Comparison of ENCODE assay signal across 12 cellular contexts in the genomic region with DNA sequence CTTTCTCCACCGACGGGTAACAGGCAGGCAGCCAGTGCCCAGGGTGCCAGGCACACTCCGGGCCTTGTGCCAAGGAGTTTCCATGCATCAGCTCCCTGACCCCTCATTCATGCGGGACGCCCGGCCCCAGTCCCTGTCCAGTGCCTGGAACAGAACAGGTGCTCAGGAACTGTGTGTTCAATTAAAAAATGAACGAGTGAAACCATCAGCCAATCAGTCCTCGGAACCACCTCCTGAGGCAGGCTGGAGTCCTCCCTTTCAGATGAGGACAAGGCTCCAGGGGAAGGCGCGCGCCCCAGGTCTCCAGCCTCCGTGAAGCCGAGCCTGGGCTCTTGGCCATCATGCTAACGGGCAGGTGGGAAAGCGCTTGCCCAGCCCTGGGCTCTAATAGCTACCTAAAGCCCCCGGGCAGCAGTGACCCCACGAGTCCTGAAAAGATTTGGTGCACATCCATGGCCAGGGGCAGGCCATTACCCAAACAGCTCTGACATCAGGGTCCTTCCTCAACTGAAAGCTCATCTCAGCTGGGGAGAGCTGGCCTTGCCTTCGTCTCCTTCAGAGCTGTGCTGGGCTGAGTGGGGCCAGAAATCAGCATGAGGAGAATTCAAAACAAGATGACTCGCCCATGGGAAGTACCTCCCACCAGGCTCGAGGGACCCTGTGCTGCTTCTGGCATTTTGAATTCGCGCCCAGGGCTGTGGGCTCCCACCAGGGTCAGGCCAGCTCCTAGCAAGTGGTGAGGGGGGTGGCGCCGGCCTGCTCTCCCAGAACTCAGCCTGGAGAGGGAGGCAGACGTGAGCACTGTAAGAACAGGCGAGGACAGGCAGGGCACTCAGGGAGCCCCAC.
DNase-seq lines count a peak whose midpoint lies in the region; ATAC-seq and TF ChIP-seq lines count a peak whose summit lies in the region.
"Had no signal": no experiment of that assay in that cellular context is flagged by ENCODE, and none has a peak within 500 bp of the region (broad histone marks: within the 10 kb centered on the region; RNA-seq: fewer than 3 reads in every experiment).

No MANE protein-coding gene starts in this region.

- CTCF ChIA-PET in AG04450 (lab: Charles Lee) = no interaction called here
- CTCF ChIA-PET in IMR-90 (lab: Yijun Ruan, JAX) = no interaction called here

- TF ChIP-seq RAD21 in IMR-90 (IDR thresholded peaks at IDR 0.05; ENCODE audit: low read length) = no peak

- no peak overlapping the region for H3K9ac ChIP-seq in IMR-90 (ENCODE audit: low read depth, low read length)
- H3K9ac ChIP-seq in mesendoderm (ENCODE audit: low read length) = no peak overlapping the region
- H3K9ac ChIP-seq: parathyroid adenoma had no signal

- peak overlapping the region; percentile 72 for H2AFZ ChIP-seq in IMR-90 (replicated peaks; ENCODE audit: low read length, poor library complexity)
- H2AFZ ChIP-seq: parathyroid adenoma had no signal

- 0 out of 2 replicates have a peak overlapping the region, but pooled peaks have one; percentile 2 for H3K4ac ChIP-seq in IMR-90 (ENCODE audit: low read depth, low read length)
- no peak overlapping the region for H3K4ac ChIP-seq in mesendoderm (ENCODE audit: low read depth, low read length)

- H2BK120ac ChIP-seq in IMR-90 (ENCODE audit: low read depth, low read length) (no peak overlapping the region), mesendoderm (ENCODE audit: low read depth, low read length) (no peak overlapping the region)

- TF ChIP-seq CTCF in AG04450 (IDR thresholded peaks at IDR 0.05; ENCODE audit: low read depth, low read length) = no peak
- TF ChIP-seq CTCF in IMR-90 (conservative IDR thresholded peaks at IDR 0.05; ENCODE audit: low read depth, low read length) = no peak

- peaks cover 32% of the 10 kb centered on the region for H3K9me3 ChIP-seq in AG04450 (ENCODE audit: control insufficient read depth, insufficient read depth, low read length)
- H3K9me3 ChIP-seq in IMR-90 (ENCODE audit: control insufficient read depth, insufficient read depth, low read length) = peaks cover 15% of the 10 kb centered on the region
- H3K9me3 ChIP-seq: body of pancreas had no signal

- H2AK9ac ChIP-seq in IMR-90 (replicated peaks; ENCODE audit: low read depth, low read length, poor library complexity) = peak overlapping the region; percentile 31

- no peak for TF ChIP-seq POLR2A in IMR-90 (IDR thresholded peaks at IDR 0.05; ENCODE audit: low read depth, low read length)

- H3K4me2 ChIP-seq in IMR-90 (ENCODE audit: low read depth, low read length) = no peak overlapping the region
- H3K4me2 ChIP-seq in mesendoderm (ENCODE audit: low read length) = no peak overlapping the region

- H2BK5ac ChIP-seq in IMR-90 (ENCODE audit: low read depth, low read length, poor library complexity, severe bottlenecking) (no peak overlapping the region), mesendoderm (ENCODE audit: low read length) (no peak overlapping the region)

- H3K79me1 ChIP-seq in IMR-90 (ENCODE audit: low read depth in 1 of 2, low read length in 2 of 2) = peaks cover 8 to 28% of the 10 kb centered on the region in 2 experiments; a peak in 3 of 4 replicates
- no peaks in the 10 kb centered on the region for H3K79me1 ChIP-seq in mesendoderm (ENCODE audit: low read length)

- ATAC-seq in IMR-90 (ENCODE audit: low read depth) = peak; percentile 91
- no peak for ATAC-seq in HG03097 (IDR thresholded peaks at IDR 0.05; ENCODE audit: low FRiP score, unreplicated experiment)
- ATAC-seq: body of pancreas had no signal

- dilution Hi-C loops in IMR-90 (cut with HindIII; ENCODE audit: low sequenced_read_pairs, unreplicated experiment) = no loop called here

- POLR2A ChIA-PET in AG04450 (lab: Yijun Ruan, JAX) (no interaction called here), IMR-90 (lab: Charles Lee; ENCODE audit: unreplicated experiment) (no interaction called here)

- H3K36me3 ChIP-seq in IMR-90 (ENCODE audit: control insufficient read depth, insufficient read depth, low read length) = no peaks in the 10 kb centered on the region
- no peaks in the 10 kb centered on the region for H3K36me3 ChIP-seq in mesendoderm (ENCODE audit: control insufficient read depth, insufficient read depth, low read length)

- H3K23ac ChIP-seq in IMR-90 (ENCODE audit: low read depth, low read length) (no peak overlapping the region), mesendoderm (ENCODE audit: low read length) (no peak overlapping the region)

- H3K18ac ChIP-seq in IMR-90 (ENCODE audit: low read depth, low read length) (no peak overlapping the region), mesendoderm (ENCODE audit: low read length) (no peak overlapping the region)

- intact Hi-C loops in IMR-90 (cut with micrococcal nuclease) = no loop called here

- no peak overlapping the region for H2BK20ac ChIP-seq in IMR-90 (ENCODE audit: low read depth, low read length)

- WGBS in IMR-90 (ENCODE audit: extremely low coverage in 2 of 2, insufficient read length in 1 of 2), 2 experiments = 74% methylated on average over 13 of the region's 26 CpGs; no CpG with 5 or more reads in 1 of the 2 experiments
- WGBS in mesendoderm (ENCODE audit: extremely low coverage, insufficient coverage, low lambda C conversion rate) = no CpG with 5 or more reads among the region's 26 CpGs

- H4K20me1 ChIP-seq in IMR-90 (ENCODE audit: insufficient read depth, low read length) = peaks cover 10% of the 10 kb centered on the region; the same call in 1 of the 2 replicates

- H3K4me3 ChIP-seq in AG04450 (ENCODE audit: low read depth, low read length) (no peak overlapping the region), IMR-90 (ENCODE audit: insufficient read depth, low read depth, low read length) (no peak overlapping the region), mesendoderm (ENCODE audit: low read length) (no peak overlapping the region)
- H3K4me3 ChIP-seq: body of pancreas had no signal

- H2AK5ac ChIP-seq in IMR-90 (ENCODE audit: low read depth, low read length) (no peak overlapping the region), mesendoderm (ENCODE audit: low read length) (no peak overlapping the region)

- no peaks in the 10 kb centered on the region for H3K79me2 ChIP-seq in mesendoderm (ENCODE audit: control insufficient read depth, insufficient read depth, low read length)
- H3K79me2 ChIP-seq: parathyroid adenoma had no signal

- H3K27me3 ChIP-seq in AG04450 (ENCODE audit: control insufficient read depth, insufficient read depth, low read length) (no peaks in the 10 kb centered on the region), IMR-90 (ENCODE audit: control insufficient read depth, insufficient read depth, low read length) (no peaks in the 10 kb centered on the region), mesendoderm (ENCODE audit: insufficient read depth, low read length, poor library complexity) (no peaks in the 10 kb centered on the region)
- H3K27me3 ChIP-seq: body of pancreas had no signal

- H2BK15ac ChIP-seq in IMR-90 (ENCODE audit: low read depth, low read length) (no peak overlapping the region), mesendoderm (replicated peaks; ENCODE audit: low read depth) (no peak overlapping the region)

- in situ Hi-C loops in IMR-90 (cut with MboI; ENCODE audit: low sequenced_read_pairs) = no loop called here

- H3K14ac ChIP-seq in IMR-90 (replicated peaks; ENCODE audit: low read depth, low read length) = no peak overlapping the region

- 0 out of 2 replicates have a peak overlapping the region, but pooled peaks have one; percentile 18 for H4K91ac ChIP-seq in IMR-90 (ENCODE audit: insufficient read depth, low read depth, low read length)

- peaks cover 10% of the 10 kb centered on the region for H3K9me1 ChIP-seq in IMR-90 (ENCODE audit: insufficient read depth, low read length)

- H4K5ac ChIP-seq in IMR-90 (ENCODE audit: low read depth, low read length) (no peak overlapping the region), mesendoderm (ENCODE audit: low read length) (no peak overlapping the region)

- DNase-seq in AG04450 (ENCODE audit: low read depth, low spot score) (no peak), IMR-90 (peak; percentile 59), cerebellum (ENCODE audit: low spot score) (peak; percentile 46), mesendoderm (peak; percentile 61), NOMO-1 (lab: John Stamatoyannopoulos, UW; ENCODE audit: unreplicated experiment in 2 of 2) (no peak), DMS153 treated with DMSO at 0.1 percent for 48 hours (lab: John Stamatoyannopoulos, UW; ENCODE audit: unreplicated experiment) (no peak)
- no peak for DNase-seq in activated CD4-positive, alpha-beta T cell treated with anti-CD3 and anti-CD28 coated beads, Interleukin-2, amount 50 U/mL, for 4 hours
- DNase-seq: activated CD4-positive, alpha-beta memory T cell treated with anti-CD3 and anti-CD28 coated beads for 36 hours; NCI-H2171 had no signal

- H3K4me1 ChIP-seq in IMR-90 (ENCODE audit: control insufficient read depth, insufficient read depth, low read length) = peaks cover 11% of the 10 kb centered on the region
- peaks cover 2% of the 10 kb centered on the region for H3K4me1 ChIP-seq in mesendoderm (ENCODE audit: control insufficient read depth, low read depth, low read length)
- H3K4me1 ChIP-seq: body of pancreas, parathyroid adenoma had no signal

- H3K27ac ChIP-seq in AG04450 (ENCODE audit: low read depth, low read length) = peak overlapping the region; percentile 21
- no peak overlapping the region for H3K27ac ChIP-seq in IMR-90 (ENCODE audit: insufficient read depth, low read length)
- no peak overlapping the region for H3K27ac ChIP-seq in mesendoderm (ENCODE audit: low read depth, low read length)
- H3K27ac ChIP-seq: body of pancreas, parathyroid adenoma had no signal

- H3K56ac ChIP-seq in IMR-90 (ENCODE audit: extremely low read depth, insufficient read depth, low read length) (no peak overlapping the region), mesendoderm (ENCODE audit: low read length) (peak overlapping the region; percentile 54)

- no TSS peak for BruUV-seq in IMR-90 (replicated peaks; lab: Mats Ljungman, UMichigan)

- no peak overlapping the region for H4K8ac ChIP-seq in IMR-90 (ENCODE audit: low read depth in 2 of 2, low read length in 2 of 2)
- no peak overlapping the region for H4K8ac ChIP-seq in mesendoderm (ENCODE audit: low read depth, low read length)

TF ChIP-seq in IMR-90, 13 proteins besides CTCF, POLR2A, EP300 and RAD21:
- TF ChIP-seq MAZ (IDR thresholded peaks at IDR 0.05; ENCODE audit: borderline replicate concordance, low read depth, low read length) = no peak
- TF ChIP-seq FOS (IDR thresholded peaks at IDR 0.05; ENCODE audit: low read depth, low read length) = 0 out of 2 replicates have a peak, but pooled peaks have one; percentile 29
- no peak for TF ChIP-seq RCOR1 (IDR thresholded peaks at IDR 0.05; ENCODE audit: insufficient replicate concordance, low read length)

Comparison
In these comparisons a context has a peak if more than half of its experiments do, and no peak if none do; other contexts are left out.
1. DNase-seq: peak in IMR-90 (single experiment), cerebellum (single experiment) and mesendoderm (single experiment); none in AG04450 (single experiment), NOMO-1 (0 of 2), DMS153 treated with DMSO at 0.1 percent for 48 hours (single experiment) and activated CD4-positive, alpha-beta T cell treated with anti-CD3 and anti-CD28 coated beads, Interleukin-2, amount 50 U/mL, for 4 hours (0 of 2).